1 cellular context compared by ENCODE assay signal in the genomic region with DNA sequence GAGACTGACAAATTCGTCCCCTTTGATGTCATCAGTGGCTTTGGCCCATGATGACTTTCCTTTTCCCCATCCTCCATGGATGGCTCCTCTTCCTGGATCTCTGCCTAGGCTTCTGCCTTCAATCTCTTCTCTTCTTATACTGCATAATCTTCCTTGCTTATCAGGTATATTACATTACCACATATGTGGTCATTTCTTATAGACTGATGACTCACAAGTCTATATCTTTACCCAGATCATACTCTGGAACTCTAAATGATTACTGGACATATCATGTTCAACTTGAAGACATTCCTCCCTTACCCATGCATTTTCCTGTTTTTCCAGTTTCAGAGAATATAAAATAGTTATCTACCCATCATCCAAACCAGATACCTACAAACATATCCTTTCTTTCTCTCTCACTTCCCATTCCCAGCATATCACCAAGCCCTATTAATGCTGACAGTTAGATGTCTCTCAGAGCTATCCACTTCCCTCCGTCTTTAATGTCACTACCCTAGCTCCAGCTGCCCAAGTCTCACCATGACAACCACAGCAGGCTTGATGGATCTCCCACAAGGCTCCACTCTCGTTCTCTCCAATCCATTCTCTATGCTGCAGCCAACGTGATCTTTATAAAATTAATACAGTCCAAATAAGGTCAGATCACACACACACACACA.
TF ChIP-seq lines count a peak whose summit lies in the region.

No MANE protein-coding gene starts in this region.

TF ChIP-seq in IMR-90, 13 proteins besides CTCF, POLR2A, EP300 and RAD21 (continued from another document):
- TF ChIP-seq, protein P1, sequence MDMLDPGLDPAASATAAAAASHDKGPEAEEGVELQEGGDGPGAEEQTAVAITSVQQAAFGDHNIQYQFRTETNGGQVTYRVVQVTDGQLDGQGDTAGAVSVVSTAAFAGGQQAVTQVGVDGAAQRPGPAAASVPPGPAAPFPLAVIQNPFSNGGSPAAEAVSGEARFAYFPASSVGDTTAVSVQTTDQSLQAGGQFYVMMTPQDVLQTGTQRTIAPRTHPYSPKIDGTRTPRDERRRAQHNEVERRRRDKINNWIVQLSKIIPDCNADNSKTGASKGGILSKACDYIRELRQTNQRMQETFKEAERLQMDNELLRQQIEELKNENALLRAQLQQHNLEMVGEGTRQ (IDR thresholded peaks at IDR 0.05; ENCODE audit: low read depth, low read length), result no peak
- no peak for TF ChIP-seq RCOR1 (IDR thresholded peaks at IDR 0.05; ENCODE audit: insufficient replicate concordance, low read length)
- TF ChIP-seq NFE2L2 (IDR thresholded peaks at IDR 0.05; ENCODE audit: low read depth, low read length), result no peak
- no peak for TF ChIP-seq MAFK (IDR thresholded peaks at IDR 0.05; ENCODE audit: low read depth, low read length)
- no peak for TF ChIP-seq SMC3 (IDR thresholded peaks at IDR 0.05; ENCODE audit: low read depth, low read length)
- TF ChIP-seq MXI1 (IDR thresholded peaks at IDR 0.05; ENCODE audit: borderline replicate concordance, low read depth, low read length), result no peak
- TF ChIP-seq CHD1 (IDR thresholded peaks at IDR 0.05; ENCODE audit: low read depth, low read length), result no peak
- no peak for TF ChIP-seq BHLHE40 (IDR thresholded peaks at IDR 0.05; ENCODE audit: low read depth, low read length)
- TF ChIP-seq CEBPB (IDR thresholded peaks at IDR 0.05; ENCODE audit: low read depth, low read length), result no peak
TF ChIP-seq in IMR-90: peak in this region for 0.
